1 cellular context compared by ENCODE assay signal in the genomic region with DNA sequence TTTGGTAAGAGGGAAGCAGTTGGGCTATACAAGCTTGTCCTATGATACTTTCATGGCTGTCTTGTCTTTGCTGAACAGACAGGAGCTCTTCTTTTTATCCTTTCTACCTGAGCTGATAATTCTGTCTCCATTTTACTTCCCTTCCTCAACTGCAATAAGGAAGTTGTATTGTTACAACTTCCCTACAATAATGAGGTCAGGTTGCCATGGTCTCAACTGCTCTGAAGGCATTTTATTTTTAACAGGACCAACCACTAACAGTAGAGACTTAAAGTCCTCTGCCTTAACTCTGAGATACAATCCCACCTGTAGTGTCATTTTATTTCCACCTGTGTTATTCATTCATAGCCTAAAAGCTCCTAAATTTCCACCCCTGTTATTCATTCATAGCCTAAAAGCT.
TF ChIP-seq lines count a peak whose summit lies in the region.

No MANE protein-coding gene starts in this region.

TF ChIP-seq in SK-N-SH, 30 proteins besides CTCF, POLR2A, EP300 and RAD21 (continued from another document):
- TF ChIP-seq, protein P1, sequence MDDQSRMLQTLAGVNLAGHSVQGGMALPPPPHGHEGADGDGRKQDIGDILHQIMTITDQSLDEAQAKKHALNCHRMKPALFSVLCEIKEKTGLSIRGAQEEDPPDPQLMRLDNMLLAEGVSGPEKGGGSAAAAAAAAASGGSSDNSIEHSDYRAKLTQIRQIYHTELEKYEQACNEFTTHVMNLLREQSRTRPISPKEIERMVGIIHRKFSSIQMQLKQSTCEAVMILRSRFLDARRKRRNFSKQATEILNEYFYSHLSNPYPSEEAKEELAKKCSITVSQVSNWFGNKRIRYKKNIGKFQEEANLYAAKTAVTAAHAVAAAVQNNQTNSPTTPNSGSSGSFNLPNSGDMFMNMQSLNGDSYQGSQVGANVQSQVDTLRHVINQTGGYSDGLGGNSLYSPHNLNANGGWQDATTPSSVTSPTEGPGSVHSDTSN (IDR thresholded peaks at IDR 0.05), result no peak
- TF ChIP-seq RFX5 (IDR thresholded peaks at IDR 0.05; ENCODE audit: low read length) (no peak), FOXM1 (IDR thresholded peaks at IDR 0.05; ENCODE audit: low read depth) (no peak), ELF1 (IDR thresholded peaks at IDR 0.05) (no peak), NRF1 (IDR thresholded peaks at IDR 0.05; ENCODE audit: low read depth, low read length) (no peak)
- TF ChIP-seq, protein P2, sequence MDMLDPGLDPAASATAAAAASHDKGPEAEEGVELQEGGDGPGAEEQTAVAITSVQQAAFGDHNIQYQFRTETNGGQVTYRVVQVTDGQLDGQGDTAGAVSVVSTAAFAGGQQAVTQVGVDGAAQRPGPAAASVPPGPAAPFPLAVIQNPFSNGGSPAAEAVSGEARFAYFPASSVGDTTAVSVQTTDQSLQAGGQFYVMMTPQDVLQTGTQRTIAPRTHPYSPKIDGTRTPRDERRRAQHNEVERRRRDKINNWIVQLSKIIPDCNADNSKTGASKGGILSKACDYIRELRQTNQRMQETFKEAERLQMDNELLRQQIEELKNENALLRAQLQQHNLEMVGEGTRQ (IDR thresholded peaks at IDR 0.05; ENCODE audit: borderline replicate concordance, low read depth, low read length), result no peak
